ENCODE assay signal across 8 cellular contexts in genomic region chr1:151194894-151195594, GRCh38. TPM values are rescaled to one million over a fixed set of nuclear protein-coding genes. Genes with fewer than 3 reads are reported as not detected.
DNase-seq lines count a peak whose midpoint lies in the region; ATAC-seq and TF ChIP-seq lines count a peak whose summit lies in the region.
"Not testable (repeated sequence)": the region's sequence is repeated elsewhere in the genome, so short reads cannot be mapped to it uniquely, and the experiment has no call there.

No MANE protein-coding gene starts in this region.

- DNase-seq in MV-4-11 (lab: John Stamatoyannopoulos, UW) (peak; percentile 21), T1000 (lab: John Stamatoyannopoulos, UW) (peak; percentile 81), breast epithelium (ENCODE audit: low spot score in 2 of 2) (peak; percentile 80 to 93), foreskin keratinocyte (peak; percentile 96 to 98), lung microvascular endothelial cell (ENCODE audit: low read depth in 2 of 2) (peak; percentile 72 to 80)

- peak; percentile 76 for ATAC-seq in foreskin keratinocyte

- peak overlapping the region; percentile 44; the same call in 1 of the 2 replicates for H3K9ac ChIP-seq in ES-I3 (ENCODE audit: low read depth, low read length)

- H3K36me3 ChIP-seq in ES-I3 (ENCODE audit: insufficient read depth, low read length); breast epithelium: not testable (repeated sequence)

- not testable (repeated sequence) for H3K27me3 ChIP-seq in breast epithelium, foreskin keratinocyte

- H3K27ac ChIP-seq in 22Rv1 (peak overlapping the region; percentile 93; the same call in 1 of the 2 replicates), breast epithelium (peak overlapping the region in 1 of 2 donors; percentile 92), foreskin keratinocyte (peak overlapping the region; percentile 90), skin epidermis (peak overlapping the region in 19 of 21 experiments; percentile 55 to 97 (median 78))

- not testable (repeated sequence) for H3K9me3 ChIP-seq in ES-I3 (ENCODE audit: control insufficient read depth, insufficient read depth, low read length); breast epithelium

- not testable (repeated sequence) for TF ChIP-seq CTCF in 22Rv1 (IDR thresholded peaks at IDR 0.05); breast epithelium (IDR thresholded peaks at IDR 0.05); foreskin keratinocyte (conservative IDR thresholded peaks at IDR 0.05)

- not testable (repeated sequence) for H3K4me1 ChIP-seq in ES-I3 (ENCODE audit: insufficient read depth, low read length); breast epithelium; foreskin keratinocyte

- intact Hi-C loops in breast epithelium (cut with DNase I; ENCODE audit: low total_unique reads), result not testable (repeated sequence)

- H3K4me3 ChIP-seq in breast epithelium, result peak overlapping the region in 2 of 3 donors; percentile 35 to 36
- peak overlapping the region in 3 of 7 experiments; percentile 1 to 23 (median 6) for H3K4me3 ChIP-seq in skin epidermis

- TF ChIP-seq POLR2A in breast epithelium (IDR thresholded peaks at IDR 0.05), result not testable (repeated sequence)

RNA-seq across cellular contexts. Expression of gene PIP5K1A, which starts 3.3 kb away (rescaled TPM):
- total RNA-seq in breast epithelium, result 10 to 100 TPM; 38.1 to 87.2 (median 61.6) TPM
- total RNA-seq in foreskin keratinocyte, result 59.0 and 65.8 TPM in 2 replicates
- polyA plus RNA-seq in foreskin keratinocyte, result 22.1 and 30.8 TPM in 2 replicates
- 30.1 and 39.1 TPM in 2 replicates for total RNA-seq in lung microvascular endothelial cell

RNA-seq across cellular contexts. Expression of gene VPS72, which starts 5.0 kb away (rescaled TPM):
- total RNA-seq in breast epithelium, result 10 to 100 TPM; 34.6 to 49.0 (median 34.7) TPM
- total RNA-seq in foreskin keratinocyte, result 50.2 and 50.4 TPM in 2 replicates
- polyA plus RNA-seq in foreskin keratinocyte, result 66.2 and 69.4 TPM in 2 replicates
- total RNA-seq in lung microvascular endothelial cell, result 33.6 and 40.5 TPM in 2 replicates

RNA-seq across cellular contexts. Expression of gene TMOD4, which starts 19.3 kb away (rescaled TPM):
- total RNA-seq in breast epithelium (under 1 TPM in 1 of 3 donors, not detected in 2; 0.73 TPM), foreskin keratinocyte (0.65 and 0.88 TPM in 2 replicates), lung microvascular endothelial cell (not detected in 2 replicates)
- 0.29 and 0.45 TPM in 2 replicates for polyA plus RNA-seq in foreskin keratinocyte

RNA-seq across cellular contexts. Expression of gene SCNM1, which starts 29.1 kb away (rescaled TPM):
- total RNA-seq in breast epithelium, result 10 to 100 TPM; 14.9 to 23.8 (median 23.6) TPM
- 48.1 and 48.7 TPM in 2 replicates for total RNA-seq in foreskin keratinocyte
- polyA plus RNA-seq in foreskin keratinocyte, result 55.5 and 57.7 TPM in 2 replicates
- total RNA-seq in lung microvascular endothelial cell, result 16.3 and 26.8 TPM in 2 replicates

RNA-seq across cellular contexts. Expression of gene LYSMD1, which starts 29.3 kb away (rescaled TPM):
- total RNA-seq in breast epithelium (10 to 100 TPM; 11.7 to 17.0 (median 14.8) TPM), foreskin keratinocyte (5.3 and 6.1 TPM in 2 replicates), lung microvascular endothelial cell (2.0 and 5.0 TPM in 2 replicates)
- polyA plus RNA-seq in foreskin keratinocyte, result 2.6 and 3.6 TPM in 2 replicates

Comparison
In these comparisons a context has a peak if more than half of its experiments do, and no peak if none do; other contexts are left out.
1. DNase-seq: peak in every context shown above with its lines; median percentile 97 in foreskin keratinocyte; 86 in breast epithelium; 81 in T1000; 76 in lung microvascular endothelial cell; 21 in MV-4-11.